ENCODE assay signal across 24 cellular contexts in genomic region chr2:232207174-232207573, GRCh38.
A peak's percentile ranks its signal among the peaks of the same experiment; 100 is the strongest.
DNase-seq lines count a peak whose midpoint lies in the region; ATAC-seq, FAIRE-seq and TF ChIP-seq lines count a peak whose summit lies in the region.
"Had no signal": no experiment of that assay in that cellular context is flagged by ENCODE, and none has a peak within 500 bp of the region (broad histone marks: within the 10 kb centered on the region; RNA-seq: fewer than 3 reads in every experiment).

No MANE protein-coding gene starts in this region.

- peaks cover 17% of the 10 kb centered on the region for H3K4me1 Mint-ChIP-seq in astrocyte (ENCODE audit: low read depth, unreplicated experiment)

- no peak overlapping the region for H2AFZ ChIP-seq in astrocyte (ENCODE audit: low read depth, low read length)

- no peaks in the 10 kb centered on the region for H3K9me3 ChIP-seq in astrocyte (ENCODE audit: insufficient read depth, low read depth, low read length)
- H3K9me3 ChIP-seq in prostate gland: no peaks in the 10 kb centered on the region
- no peaks in the 10 kb centered on the region for H3K9me3 ChIP-seq in Peyer's patch
- H3K9me3 ChIP-seq in uterus: no peaks in the 10 kb centered on the region
- H3K9me3 ChIP-seq: BLaER1, HAP-1 had no signal

- no peak for FAIRE-seq in astrocyte (lab: Jason Lieb, UNC)
- FAIRE-seq: D721Med, GM12891, GM18507, H54 had no signal

- H3K36me3 ChIP-seq in astrocyte (ENCODE audit: insufficient read depth, low read length): no peaks in the 10 kb centered on the region
- H3K36me3 ChIP-seq in prostate gland: no peaks in the 10 kb centered on the region
- H3K36me3 ChIP-seq in Peyer's patch: peaks cover 0 to 7% (median 0%) of the 10 kb centered on the region in 3 donors
- H3K36me3 ChIP-seq in uterus: no peaks in the 10 kb centered on the region
- H3K36me3 ChIP-seq: HAP-1 had no signal

- H3K27ac ChIP-seq in astrocyte (ENCODE audit: low read depth, low read length) (no peak overlapping the region), prostate gland (no peak overlapping the region), Peyer's patch (no peak overlapping the region), uterus (no peak overlapping the region)
- H3K27ac ChIP-seq: BLaER1 had no signal

- no peak overlapping the region for H3K27ac Mint-ChIP-seq in astrocyte (ENCODE audit: unreplicated experiment)
- H3K27ac Mint-ChIP-seq: B cell; CD14-positive monocyte; CD4-positive, alpha-beta T cell; HFFc6 had no signal

- ATAC-seq in GM18858 (IDR thresholded peaks at IDR 0.05; ENCODE audit: unreplicated experiment): no peak

- TF ChIP-seq POLR2A in prostate gland (IDR thresholded peaks at IDR 0.05) (no peak), Peyer's patch (IDR thresholded peaks at IDR 0.05) (no peak), uterus (IDR thresholded peaks at IDR 0.05) (no peak)

- peak; percentile 2 for DNase-seq in NCI-H226
- peak; percentile 44 for DNase-seq in astrocyte (ENCODE audit: low read depth)
- peak; percentile 2 for DNase-seq in fibroblast of the aortic adventitia (ENCODE audit: low read depth)
- DNase-seq in prostate gland (ENCODE audit: low spot score): peak; percentile 31
- DNase-seq in Peyer's patch: no peak
- no peak for DNase-seq in GM03348 (ENCODE audit: low spot score)
- no peak for DNase-seq in uterus
- DNase-seq: CD4-positive, alpha-beta T cell; CD8-positive, alpha-beta memory T cell; DMS 273 treated with DMSO at 0.1 percent for 48 hours; DMS79; EL; GDM1; GOT3; HFFc6 had no signal

- WGBS in prostate gland: 15% methylated on average over 2 of the region's 2 CpGs

- no peak overlapping the region for H3K4me2 ChIP-seq in astrocyte (ENCODE audit: low read length)
- H3K4me2 ChIP-seq: BLaER1 had no signal

- TF ChIP-seq CTCF in astrocyte (IDR thresholded peaks at IDR 0.05; ENCODE audit: insufficient read depth, low read depth, low read length) (no peak), fibroblast of the aortic adventitia (IDR thresholded peaks at IDR 0.05; ENCODE audit: insufficient read depth, low read length) (no peak), prostate gland (IDR thresholded peaks at IDR 0.05) (no peak), Peyer's patch (IDR thresholded peaks at IDR 0.05) (no peak), uterus (IDR thresholded peaks at IDR 0.05) (no peak)

- peaks cover 8% of the 10 kb centered on the region for H4K20me1 ChIP-seq in astrocyte (ENCODE audit: insufficient read depth, low read length)
- H4K20me1 ChIP-seq: BLaER1 had no signal

- H3K9ac ChIP-seq in astrocyte (ENCODE audit: low read length): no peak overlapping the region
- H3K9ac ChIP-seq: BLaER1 had no signal

- H3K4me3 ChIP-seq in astrocyte (ENCODE audit: insufficient read depth, low read depth, low read length) (no peak overlapping the region), fibroblast of the aortic adventitia (ENCODE audit: low read depth, low read length) (no peak overlapping the region), prostate gland (no peak overlapping the region), Peyer's patch (no peak overlapping the region), uterus (no peak overlapping the region)
- H3K4me3 ChIP-seq: BLaER1, HAP-1 had no signal

- H3K27me3 ChIP-seq in astrocyte (ENCODE audit: insufficient read depth, low read length) (no peaks in the 10 kb centered on the region), prostate gland (replicated peaks; ENCODE audit: insufficient read depth) (no peaks in the 10 kb centered on the region), Peyer's patch (no peaks in the 10 kb centered on the region), uterus (no peaks in the 10 kb centered on the region)
- H3K27me3 ChIP-seq: BLaER1 had no signal

- H3K4me1 ChIP-seq in astrocyte (ENCODE audit: insufficient read depth, low read length) (peaks cover 4% of the 10 kb centered on the region), prostate gland (replicated peaks) (no peaks in the 10 kb centered on the region), Peyer's patch (no peaks in the 10 kb centered on the region), uterus (no peaks in the 10 kb centered on the region)

- no peaks in the 10 kb centered on the region for H3K27me3 Mint-ChIP-seq in astrocyte (ENCODE audit: low read depth, unreplicated experiment)
- H3K27me3 Mint-ChIP-seq: B cell; CD4-positive, alpha-beta T cell; CD8-positive, alpha-beta memory T cell had no signal

- intact Hi-C loops in prostate gland (cut with DNase I): no loop called here
- intact Hi-C loops in uterus (cut with DNase I; ENCODE audit: low total_unique reads): no loop called here

- no peaks in the 10 kb centered on the region for H3K9me3 Mint-ChIP-seq in astrocyte (ENCODE audit: unreplicated experiment)
- H3K9me3 Mint-ChIP-seq: CD14-positive monocyte; CD4-positive, alpha-beta T cell; CD8-positive, alpha-beta memory T cell; HFFc6 had no signal

- peaks cover 10% of the 10 kb centered on the region for H3K36me3 Mint-ChIP-seq in astrocyte (ENCODE audit: low read depth, unreplicated experiment)

- no peaks in the 10 kb centered on the region for H3K79me2 ChIP-seq in astrocyte (ENCODE audit: insufficient read depth, low read length)

- no peak overlapping the region for H3K4me3 Mint-ChIP-seq in astrocyte (ENCODE audit: unreplicated experiment)
- H3K4me3 Mint-ChIP-seq: B cell; CD14-positive monocyte; CD4-positive, alpha-beta T cell; CD8-positive, alpha-beta memory T cell; HFFc6 had no signal

Comparison
In these comparisons a context has a peak if more than half of its experiments do, and no peak if none do; other contexts are left out.
1. DNase-seq: peak in NCI-H226 (single experiment), astrocyte (single experiment), fibroblast of the aortic adventitia (single experiment) and prostate gland (single experiment); none in Peyer's patch (0 of 3), GM03348 (single experiment) and uterus (0 of 2).